8 cellular contexts compared by ENCODE assay signal in the genomic region with DNA sequence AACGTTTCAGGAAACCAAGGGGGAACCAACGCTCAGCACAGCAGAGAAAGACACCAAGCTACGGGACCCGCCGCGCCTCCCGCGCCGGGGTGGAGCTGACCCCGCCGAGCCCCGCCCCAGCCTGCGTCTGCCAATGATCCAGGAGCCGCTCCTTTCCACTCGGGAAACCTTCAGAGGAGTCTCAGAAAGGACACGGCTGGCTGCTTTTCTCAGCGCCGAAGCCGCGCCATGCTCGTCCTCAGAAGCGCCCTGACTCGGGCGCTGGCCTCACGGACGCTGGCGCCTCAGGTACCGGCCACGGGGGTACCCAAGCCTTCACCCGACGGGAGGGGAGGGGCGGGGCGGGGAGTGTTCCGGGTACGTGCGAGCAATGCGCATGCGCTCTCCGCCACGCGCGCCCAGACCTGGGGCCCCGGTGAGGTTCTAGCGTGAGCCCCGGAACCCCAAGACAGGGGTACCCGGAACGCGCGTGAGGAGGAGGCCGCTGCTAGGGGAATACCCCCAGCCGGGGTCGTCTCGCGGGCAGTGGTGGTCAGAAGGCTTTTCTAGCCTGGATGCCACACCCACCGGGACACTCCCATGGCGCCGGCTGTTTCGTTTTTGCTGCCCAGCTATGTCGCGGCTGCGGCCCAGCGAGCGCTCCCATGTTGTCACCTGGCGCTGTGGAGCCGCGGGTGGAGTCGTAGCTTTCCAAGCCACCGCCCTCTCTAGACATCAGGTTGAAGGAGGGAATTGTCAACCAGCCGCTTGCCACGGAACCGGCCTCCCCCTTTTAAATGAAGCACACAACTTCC. TPM values are rescaled to one million over a fixed set of nuclear protein-coding genes. Genes with fewer than 3 reads are reported as not detected.
A peak's percentile ranks its signal among the peaks of the same experiment; 100 is the strongest.
DNase-seq lines count a peak whose midpoint lies in the region; ATAC-seq and TF ChIP-seq lines count a peak whose summit lies in the region.

A gene (plus strand): TSS at position 119 of the 794 bp plus-strand sequence. CDS start 110 bp downstream, at position 229.

- ATAC-seq in GM21528 (IDR thresholded peaks at IDR 0.05; ENCODE audit: low FRiP score, unreplicated experiment), result peak; percentile 92
- peak; percentile 97 for ATAC-seq in Panc1
- ATAC-seq in activated T-cell treated with anti-CD3 and anti-CD28 coated beads, Interleukin-2, amount 50 U/mL, for 4 hours, result peak; percentile 93 to 95

- CTCF ChIA-PET in Panc1 (lab: Charles Lee), result interaction anchor here (0.6 kb wide), 1 partner anchor 16 kb away, joined by 3 read pairs; no protein-coding TSS in a partner anchor

- peaks cover 3% of the 10 kb centered on the region for H3K36me3 ChIP-seq in Panc1 (ENCODE audit: control insufficient read depth, insufficient read depth, low read length)
- H3K36me3 ChIP-seq in esophagus (ENCODE audit: control insufficient read depth in 2 of 2, insufficient read depth in 2 of 2, low read length in 1 of 2), result no peaks in the 10 kb centered on the region
- peaks cover 9 to 11% of the 10 kb centered on the region in 2 donors for H3K36me3 ChIP-seq in muscle layer of duodenum (ENCODE audit: control insufficient read depth in 1 of 2, insufficient read depth in 2 of 2, low read length in 2 of 2)

- POLR2A ChIA-PET in Panc1 (lab: Charles Lee), result no interaction called here

- H3K4me1 ChIP-seq in Panc1 (ENCODE audit: control insufficient read depth, insufficient read depth, low read length), result peaks cover 8% of the 10 kb centered on the region
- H3K4me1 ChIP-seq in esophagus (ENCODE audit: control insufficient read depth in 2 of 2, insufficient read depth in 2 of 2, low read length in 1 of 2), result no peaks in the 10 kb centered on the region
- H3K4me1 ChIP-seq in muscle layer of duodenum (ENCODE audit: control insufficient read depth in 1 of 2, insufficient read depth in 2 of 2, low read length in 2 of 2), result peaks cover 5 to 14% of the 10 kb centered on the region in 2 donors

- in situ Hi-C loops in Panc1 (cut with HindIII; ENCODE audit: low pct_unique_long_range_greater_than_20kb, low sequenced_read_pairs), result no loop called here

- H3K4me3 Mint-ChIP-seq in activated T-cell treated with anti-CD3 and anti-CD28 coated beads, Interleukin-2, amount 50 U/mL, for 4 hours, result peak within 1 kb of the TSS; percentile 90

- H3K27me3 ChIP-seq in Panc1 (ENCODE audit: control insufficient read depth, insufficient read depth, low read length), result no peaks in the 10 kb centered on the region
- no peaks in the 10 kb centered on the region for H3K27me3 ChIP-seq in esophagus (ENCODE audit: control insufficient read depth in 1 of 2, insufficient read depth in 2 of 2, low read length in 2 of 2)
- H3K27me3 ChIP-seq in muscle layer of duodenum (ENCODE audit: low read depth, low read length), result no peaks in the 10 kb centered on the region

- H3K4me3 ChIP-seq in Panc1 (ENCODE audit: low read depth in 2 of 2, low read length in 2 of 2) (peak within 1 kb of the TSS; percentile 78 to 87), esophagus (ENCODE audit: low read depth in 1 of 2, low read length in 2 of 2) (peak within 1 kb of the TSS; percentile 71 to 92), muscle layer of duodenum (ENCODE audit: low read depth in 1 of 2, low read length in 2 of 2) (peak within 1 kb of the TSS; percentile 86 to 96)

- no peaks in the 10 kb centered on the region for H3K9me3 Mint-ChIP-seq in activated T-cell treated with anti-CD3 and anti-CD28 coated beads, Interleukin-2, amount 50 U/mL, for 4 hours

- DNase-seq in DMS153 treated with DMSO at 0.1 percent for 48 hours (lab: John Stamatoyannopoulos, UW; ENCODE audit: unreplicated experiment) (peak; percentile 76), HuH-7.5 (ENCODE audit: low spot score) (peak; percentile 61), Panc1 (ENCODE audit: low read depth, low spot score) (peak; percentile 54)
- peak; percentile 84 for DNase-seq in activated T-cell treated with anti-CD3 and anti-CD28 coated beads, Interleukin-2, amount 50 U/mL, for 4 hours
- peak; percentile 74 for DNase-seq in stimulated activated CD8-positive, alpha-beta memory T cell treated with anti-CD3 and anti-CD28 coated beads, Interleukin-7, amount 100 ng/mL, for 24 hours (ENCODE audit: low read depth)

- no TSS peak for BruUV-seq in Panc1 (replicated peaks; lab: Mats Ljungman, UMichigan)

- H3K4me1 Mint-ChIP-seq in activated T-cell treated with anti-CD3 and anti-CD28 coated beads, Interleukin-2, amount 50 U/mL, for 4 hours (ENCODE audit: low read depth), result peaks cover 21% of the 10 kb centered on the region

- WGBS in esophagus, 2 donors, result 0% methylated on average over 65 to 71 of the region's 71 CpGs

- no peak for TF ChIP-seq CTCF in Panc1 (IDR thresholded peaks at IDR 0.05)

- H3K9me3 ChIP-seq in Panc1 (ENCODE audit: control insufficient read depth, insufficient read depth, low read depth, low read length), result no peaks in the 10 kb centered on the region
- no peaks in the 10 kb centered on the region for H3K9me3 ChIP-seq in esophagus (ENCODE audit: control insufficient read depth in 2 of 2, insufficient read depth in 1 of 2, low read depth in 1 of 2, low read length in 1 of 2)
- H3K9me3 ChIP-seq in muscle layer of duodenum (ENCODE audit: control insufficient read depth in 1 of 2, low read length in 2 of 2), result no peaks in the 10 kb centered on the region

- H3K36me3 Mint-ChIP-seq in activated T-cell treated with anti-CD3 and anti-CD28 coated beads, Interleukin-2, amount 50 U/mL, for 4 hours (ENCODE audit: insufficient read depth), result peaks cover 6% of the 10 kb centered on the region

- intact Hi-C loops in Panc1 (cut with micrococcal nuclease; ENCODE audit: unreplicated experiment), result no loop called here

- H3K27ac ChIP-seq in Panc1 (ENCODE audit: low read length) (peak within 1 kb of the TSS; percentile 88), esophagus (ENCODE audit: low read depth in 2 of 2, low read length in 1 of 2) (peak within 1 kb of the TSS; percentile 96 to 98), muscle layer of duodenum (ENCODE audit: low read length) (peak within 1 kb of the TSS; percentile 87)

- H3K27me3 Mint-ChIP-seq in activated T-cell treated with anti-CD3 and anti-CD28 coated beads, Interleukin-2, amount 50 U/mL, for 4 hours (ENCODE audit: low read depth), result no peaks in the 10 kb centered on the region

RNA-seq across cellular contexts. Expression of the gene that starts here (rescaled TPM):
- 17.4 TPM for total RNA-seq in Panc1 (2021; ENCODE audit: unreplicated experiment)
- 11.6 TPM for polyA plus RNA-seq in Panc1 (2012; ENCODE audit: insufficient read length)
- 1 to 10 TPM; 3.4 to 4.1 (median 3.7) TPM for total RNA-seq in activated T-cell treated with anti-CD3 and anti-CD28 coated beads, Interleukin-2, amount 50 U/mL, for 4 hours
- 10 to 100 TPM; 12.6 to 28.9 TPM for polyA plus RNA-seq in esophagus

Comparison
In these comparisons a context has a peak if more than half of its experiments do, and no peak if none do; other contexts are left out.
1. Peak in every context shown above with its lines: DNase-seq, ATAC-seq, H3K4me3 ChIP-seq and H3K27ac ChIP-seq.